22 cellular contexts compared by ENCODE assay signal in the genomic region with DNA sequence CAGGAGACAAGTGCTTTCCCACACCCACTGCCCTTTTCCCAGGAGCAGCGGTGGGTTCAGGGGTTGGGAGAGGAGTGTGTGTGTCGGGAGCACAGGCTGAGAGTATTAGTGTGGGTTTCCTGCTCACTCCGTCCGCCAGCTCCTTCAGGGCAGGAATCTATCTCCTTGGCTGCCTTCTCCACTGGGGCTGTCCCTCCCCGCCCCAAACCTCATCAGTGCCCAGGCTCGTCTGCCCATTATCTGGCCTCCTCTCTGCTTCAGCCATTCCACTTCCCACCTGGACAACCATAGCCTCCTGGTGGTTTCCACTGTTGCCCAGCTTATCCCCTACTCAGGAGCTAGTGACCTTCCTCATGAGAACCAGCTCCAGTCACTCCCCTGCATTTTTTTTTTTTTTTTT.
"Had no signal": no experiment of that assay in that cellular context is flagged by ENCODE, and none has a peak within 500 bp of the region (broad histone marks: within the 10 kb centered on the region; RNA-seq: fewer than 3 reads in every experiment).

No MANE protein-coding gene starts in this region.

- H3K4me2 ChIP-seq: hepatocyte had no signal

- H3K4me1 Mint-ChIP-seq: activated CD4-positive, alpha-beta memory T cell treated with anti-CD3 and anti-CD28 coated beads, Interleukin-2, amount 10 ng/mL, durations not matched to agents 7 days and 5 days; activated CD4-positive, alpha-beta T cell treated with anti-CD3 and anti-CD28 coated beads, Interleukin-2, amount 10 ng/mL, durations not matched to agents 24 days and 14 days; mesothelial cell of epicardium had no signal

- H3K27me3 ChIP-seq: hepatocyte, neutrophil, pancreas, tibial artery had no signal

- H3K27me3 Mint-ChIP-seq: activated CD4-positive, alpha-beta memory T cell treated with anti-CD3 and anti-CD28 coated beads, Interleukin-2, amount 10 ng/mL, durations not matched to agents 7 days and 5 days; activated CD4-positive, alpha-beta T cell treated with anti-CD3 and anti-CD28 coated beads, Interleukin-2, amount 10 ng/mL, durations not matched to agents 24 days and 14 days; activated naive CD8-positive, alpha-beta T cell; naive thymus-derived CD8-positive, alpha-beta T cell; stimulated activated naive CD8-positive, alpha-beta T cell treated with anti-CD3 and anti-CD28 coated beads, Interleukin-15, amount 100 ng/mL, for 72 hours had no signal

- FAIRE-seq: endothelial cell of umbilical vein, frontal cortex, pancreas had no signal

- ATAC-seq: esophagus mucosa; naive thymus-derived CD8-positive, alpha-beta T cell; pancreas; stimulated activated naive CD8-positive, alpha-beta T cell treated with anti-CD3 and anti-CD28 coated beads, Interleukin-15, amount 100 ng/mL, for 72 hours had no signal

- H3K36me3 Mint-ChIP-seq: activated naive CD8-positive, alpha-beta T cell had no signal

- H2AFZ ChIP-seq: hepatocyte had no signal

- H3K79me2 ChIP-seq: hepatocyte had no signal

- H3K27ac Mint-ChIP-seq: activated CD4-positive, alpha-beta memory T cell treated with anti-CD3 and anti-CD28 coated beads, Interleukin-2, amount 10 ng/mL, durations not matched to agents 7 days and 5 days; activated CD4-positive, alpha-beta T cell treated with anti-CD3 and anti-CD28 coated beads, Interleukin-2, amount 10 ng/mL, durations not matched to agents 24 days and 14 days; activated naive CD8-positive, alpha-beta T cell; activated T-helper 1 cell treated with anti-CD3 and anti-CD28 coated beads, Interleukin-12 subunit alpha, Interleukin-12 subunit beta, Interleukin-2, Interleukin-4 antibody, amounts not matched to agents 30 ng/mL and 10 ng/mL and 1 ng/mL, durations not matched to agents 14 hours and 24 hours and 36 hours; mesothelial cell of epicardium; stimulated activated naive CD8-positive, alpha-beta T cell treated with anti-CD3 and anti-CD28 coated beads, Interleukin-15, amount 100 ng/mL, for 72 hours had no signal

- DNase-seq: activated CD4-positive, alpha-beta memory T cell treated with anti-CD3 and anti-CD28 coated beads, Interleukin-2, amount 10 ng/mL, durations not matched to agents 7 days and 5 days; activated CD4-positive, alpha-beta T cell treated with anti-CD3 and anti-CD28 coated beads, Interleukin-2, amount 10 ng/mL, durations not matched to agents 24 days and 14 days; activated gamma-delta T cell treated with Interleukin-2 at 50 U/mL for 16 hours; dermis blood vessel endothelial cell; effector CD8-positive, alpha-beta T cell; glutamatergic neuron; left ventricle myocardium inferior; naive thymus-derived CD8-positive, alpha-beta T cell; pancreas; right cardiac atrium; stimulated activated naive CD8-positive, alpha-beta T cell treated with anti-CD3 and anti-CD28 coated beads, Interleukin-15, amount 100 ng/mL, for 72 hours; T-helper 1 cell; T1000 had no signal

- H3K4me3 Mint-ChIP-seq: activated CD4-positive, alpha-beta memory T cell treated with anti-CD3 and anti-CD28 coated beads, Interleukin-2, amount 10 ng/mL, durations not matched to agents 7 days and 5 days; activated CD4-positive, alpha-beta T cell treated with anti-CD3 and anti-CD28 coated beads, Interleukin-2, amount 10 ng/mL, durations not matched to agents 24 days and 14 days; activated naive CD8-positive, alpha-beta T cell; activated T-helper 1 cell treated with anti-CD3 and anti-CD28 coated beads, Interleukin-12 subunit alpha, Interleukin-12 subunit beta, Interleukin-2, Interleukin-4 antibody, amounts not matched to agents 30 ng/mL and 10 ng/mL and 1 ng/mL, durations not matched to agents 14 hours and 24 hours and 36 hours; mesothelial cell of epicardium; naive thymus-derived CD8-positive, alpha-beta T cell; stimulated activated naive CD8-positive, alpha-beta T cell treated with anti-CD3 and anti-CD28 coated beads, Interleukin-15, amount 100 ng/mL, for 72 hours had no signal

- H3K27ac ChIP-seq: hepatocyte, left ventricle myocardium inferior, neutrophil, pancreas, tibial artery had no signal

- H3K9me3 Mint-ChIP-seq: activated CD4-positive, alpha-beta memory T cell treated with anti-CD3 and anti-CD28 coated beads, Interleukin-2, amount 10 ng/mL, durations not matched to agents 7 days and 5 days; activated CD4-positive, alpha-beta T cell treated with anti-CD3 and anti-CD28 coated beads, Interleukin-2, amount 10 ng/mL, durations not matched to agents 24 days and 14 days; activated T-helper 1 cell treated with anti-CD3 and anti-CD28 coated beads, Interleukin-12 subunit alpha, Interleukin-12 subunit beta, Interleukin-2, Interleukin-4 antibody, amounts not matched to agents 30 ng/mL and 10 ng/mL and 1 ng/mL, durations not matched to agents 14 hours and 24 hours and 36 hours; mesothelial cell of epicardium; naive thymus-derived CD8-positive, alpha-beta T cell; stimulated activated naive CD8-positive, alpha-beta T cell treated with anti-CD3 and anti-CD28 coated beads, Interleukin-15, amount 100 ng/mL, for 72 hours had no signal

- H3K4me3 ChIP-seq: hepatocyte, left ventricle myocardium inferior, pancreas, tibial artery had no signal

- H3K9me3 ChIP-seq: left ventricle myocardium inferior, neutrophil, pancreas, tibial artery had no signal

- H3K4me1 ChIP-seq: pancreas, tibial artery had no signal
